In the genomic region with DNA sequence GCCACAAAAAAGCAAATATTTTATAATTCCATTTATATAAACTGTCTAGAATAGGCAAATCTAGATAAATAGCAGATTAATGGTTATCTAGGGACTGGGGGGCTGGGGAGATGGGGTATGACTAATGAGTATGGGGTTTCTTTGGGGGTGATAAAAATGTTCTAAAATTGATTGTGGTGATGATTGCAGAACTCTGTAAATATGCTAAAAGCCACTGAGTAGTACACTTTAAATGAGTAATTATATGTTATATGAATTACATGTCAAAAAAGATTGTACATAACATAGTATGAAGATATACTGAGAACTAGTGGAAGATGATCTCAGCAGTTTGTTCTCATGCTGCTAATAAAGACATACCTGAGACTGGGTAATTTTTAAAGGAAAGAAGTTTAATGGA, we compare ENCODE assay signal across 26 cellular contexts.
A peak's percentile ranks its signal among the peaks of the same experiment; 100 is the strongest.
DNase-seq lines count a peak whose midpoint lies in the region; ATAC-seq, FAIRE-seq and TF ChIP-seq lines count a peak whose summit lies in the region.
"Had no signal": no experiment of that assay in that cellular context is flagged by ENCODE, and none has a peak within 500 bp of the region (broad histone marks: within the 10 kb centered on the region; RNA-seq: fewer than 3 reads in every experiment).

No MANE protein-coding gene starts in this region.

- TF ChIP-seq CTCF in astrocyte (IDR thresholded peaks at IDR 0.05; ENCODE audit: insufficient read depth, low read depth, low read length): no peak
- TF ChIP-seq CTCF in Peyer's patch (IDR thresholded peaks at IDR 0.05): no peak

- H3K27ac ChIP-seq in astrocyte (ENCODE audit: low read depth, low read length): no peak overlapping the region
- H3K27ac ChIP-seq in Peyer's patch: no peak overlapping the region
- H3K27ac ChIP-seq: BLaER1 had no signal

- ATAC-seq in memory B cell (ENCODE audit: low read depth): no peak
- ATAC-seq in GM21515 (IDR thresholded peaks at IDR 0.05; ENCODE audit: unreplicated experiment): no peak
- ATAC-seq in GM18498 (IDR thresholded peaks at IDR 0.05; ENCODE audit: unreplicated experiment): no peak

- no peaks in the 10 kb centered on the region for H3K27me3 ChIP-seq in astrocyte (ENCODE audit: insufficient read depth, low read length)
- H3K27me3 ChIP-seq in Peyer's patch: no peaks in the 10 kb centered on the region
- H3K27me3 ChIP-seq: BE2C, BLaER1 had no signal

- H3K4me1 ChIP-seq in astrocyte (ENCODE audit: insufficient read depth, low read length) (no peaks in the 10 kb centered on the region), Peyer's patch (no peaks in the 10 kb centered on the region)
- H3K4me1 ChIP-seq: BE2C, BLaER1 had no signal

- H3K9ac ChIP-seq in astrocyte (ENCODE audit: low read length): no peak overlapping the region
- H3K9ac ChIP-seq: BLaER1 had no signal

- H3K9me3 ChIP-seq in astrocyte (ENCODE audit: insufficient read depth, low read depth, low read length) (no peaks in the 10 kb centered on the region), Peyer's patch (no peaks in the 10 kb centered on the region)
- H3K9me3 ChIP-seq: BE2C, BLaER1 had no signal

- TF ChIP-seq POLR2A in Peyer's patch (IDR thresholded peaks at IDR 0.05): no peak

- no peaks in the 10 kb centered on the region for H3K79me2 ChIP-seq in astrocyte (ENCODE audit: insufficient read depth, low read length)

- peaks cover 17% of the 10 kb centered on the region for H3K36me3 Mint-ChIP-seq in astrocyte (ENCODE audit: low read depth, unreplicated experiment)
- H3K36me3 Mint-ChIP-seq in memory B cell: peaks cover 16% of the 10 kb centered on the region

- no peaks in the 10 kb centered on the region for H3K9me3 Mint-ChIP-seq in astrocyte (ENCODE audit: unreplicated experiment)
- peaks cover 3% of the 10 kb centered on the region for H3K9me3 Mint-ChIP-seq in memory B cell

- no peak overlapping the region for H3K4me3 ChIP-seq in astrocyte (ENCODE audit: insufficient read depth, low read depth, low read length)
- no peak overlapping the region for H3K4me3 ChIP-seq in Peyer's patch
- H3K4me3 ChIP-seq: BLaER1, GM12878 had no signal

- H3K36me3 ChIP-seq in astrocyte (ENCODE audit: insufficient read depth, low read length) (no peaks in the 10 kb centered on the region), Peyer's patch (no peaks in the 10 kb centered on the region)

- H2AFZ ChIP-seq in astrocyte (ENCODE audit: low read depth, low read length): no peak overlapping the region

- no peak overlapping the region for H3K4me2 ChIP-seq in astrocyte (ENCODE audit: low read length)
- H3K4me2 ChIP-seq: BLaER1 had no signal

- H3K27me3 Mint-ChIP-seq in astrocyte (ENCODE audit: low read depth, unreplicated experiment) (no peaks in the 10 kb centered on the region), memory B cell (no peaks in the 10 kb centered on the region)
- H3K27me3 Mint-ChIP-seq: CD4-positive, alpha-beta memory T cell; CD4-positive, CD25-positive, alpha-beta regulatory T cell; CD8-positive, alpha-beta memory T cell had no signal

- FAIRE-seq in astrocyte (lab: Jason Lieb, UNC): no peak
- FAIRE-seq: A204.1, GM12878, GM12892, GM19239 had no signal

- peaks cover 6% of the 10 kb centered on the region for H3K4me1 Mint-ChIP-seq in astrocyte (ENCODE audit: low read depth, unreplicated experiment)
- H3K4me1 Mint-ChIP-seq in memory B cell: peaks cover 8% of the 10 kb centered on the region
- H3K4me1 Mint-ChIP-seq: CD14-positive monocyte; CD4-positive, alpha-beta memory T cell; CD4-positive, CD25-positive, alpha-beta regulatory T cell; CD8-positive, alpha-beta memory T cell had no signal

- DNase-seq in astrocyte (ENCODE audit: low read depth) (peak; percentile 52), memory B cell (ENCODE audit: low spot score in 2 of 2) (no peak), Peyer's patch (no peak)
- DNase-seq: 8988T; ACHN; BE2C; C1 segment of cervical spinal cord; CD4-positive, alpha-beta memory T cell; CD4-positive, CD25-positive, alpha-beta regulatory T cell; CD8-positive, alpha-beta memory T cell; COR-L47; DMS 273 treated with DMSO at 0.1 percent for 48 hours; DMS153; DMS53; DMS79; DND-41; EL; GDM1 had no signal

- H4K20me1 ChIP-seq in astrocyte (ENCODE audit: insufficient read depth, low read length): no peaks in the 10 kb centered on the region
- H4K20me1 ChIP-seq: BLaER1 had no signal

- H3K27ac Mint-ChIP-seq in astrocyte (ENCODE audit: unreplicated experiment) (no peak overlapping the region), memory B cell (peak overlapping the region; percentile 41)
- H3K27ac Mint-ChIP-seq: CD4-positive, alpha-beta memory T cell; CD4-positive, CD25-positive, alpha-beta regulatory T cell; CD8-positive, alpha-beta memory T cell had no signal

- no peak overlapping the region for H3K4me3 Mint-ChIP-seq in astrocyte (ENCODE audit: unreplicated experiment)
- H3K4me3 Mint-ChIP-seq in memory B cell: no peak overlapping the region
- H3K4me3 Mint-ChIP-seq: CD14-positive monocyte; CD4-positive, alpha-beta memory T cell; CD4-positive, CD25-positive, alpha-beta regulatory T cell; CD8-positive, alpha-beta memory T cell had no signal
